Comparison of ENCODE assay signal across 1 cellular context in genomic region chr6:116404706-116405105, GRCh38.
TF ChIP-seq lines count a peak whose summit lies in the region.

No MANE protein-coding gene starts in this region.

TF ChIP-seq in IMR-90, 13 proteins besides CTCF, POLR2A, EP300 and RAD21:
- no peak for TF ChIP-seq SMC3 (IDR thresholded peaks at IDR 0.05; ENCODE audit: low read depth, low read length)
- TF ChIP-seq FOS (IDR thresholded peaks at IDR 0.05; ENCODE audit: low read depth, low read length): no peak
- TF ChIP-seq MAZ (IDR thresholded peaks at IDR 0.05; ENCODE audit: borderline replicate concordance, low read depth, low read length): no peak
- no peak for TF ChIP-seq CEBPB (IDR thresholded peaks at IDR 0.05; ENCODE audit: low read depth, low read length)
- TF ChIP-seq BHLHE40 (IDR thresholded peaks at IDR 0.05; ENCODE audit: low read depth, low read length): no peak
- no peak for TF ChIP-seq NFE2L2 (IDR thresholded peaks at IDR 0.05; ENCODE audit: low read depth, low read length)
- TF ChIP-seq, protein P1, sequence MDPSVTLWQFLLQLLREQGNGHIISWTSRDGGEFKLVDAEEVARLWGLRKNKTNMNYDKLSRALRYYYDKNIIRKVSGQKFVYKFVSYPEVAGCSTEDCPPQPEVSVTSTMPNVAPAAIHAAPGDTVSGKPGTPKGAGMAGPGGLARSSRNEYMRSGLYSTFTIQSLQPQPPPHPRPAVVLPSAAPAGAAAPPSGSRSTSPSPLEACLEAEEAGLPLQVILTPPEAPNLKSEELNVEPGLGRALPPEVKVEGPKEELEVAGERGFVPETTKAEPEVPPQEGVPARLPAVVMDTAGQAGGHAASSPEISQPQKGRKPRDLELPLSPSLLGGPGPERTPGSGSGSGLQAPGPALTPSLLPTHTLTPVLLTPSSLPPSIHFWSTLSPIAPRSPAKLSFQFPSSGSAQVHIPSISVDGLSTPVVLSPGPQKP (IDR thresholded peaks at IDR 0.05; ENCODE audit: borderline replicate concordance, low read depth, low read length): no peak
- TF ChIP-seq CHD1 (IDR thresholded peaks at IDR 0.05; ENCODE audit: low read depth, low read length): no peak
- TF ChIP-seq, protein P2, sequence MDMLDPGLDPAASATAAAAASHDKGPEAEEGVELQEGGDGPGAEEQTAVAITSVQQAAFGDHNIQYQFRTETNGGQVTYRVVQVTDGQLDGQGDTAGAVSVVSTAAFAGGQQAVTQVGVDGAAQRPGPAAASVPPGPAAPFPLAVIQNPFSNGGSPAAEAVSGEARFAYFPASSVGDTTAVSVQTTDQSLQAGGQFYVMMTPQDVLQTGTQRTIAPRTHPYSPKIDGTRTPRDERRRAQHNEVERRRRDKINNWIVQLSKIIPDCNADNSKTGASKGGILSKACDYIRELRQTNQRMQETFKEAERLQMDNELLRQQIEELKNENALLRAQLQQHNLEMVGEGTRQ (IDR thresholded peaks at IDR 0.05; ENCODE audit: low read depth, low read length): no peak
- TF ChIP-seq RCOR1 (IDR thresholded peaks at IDR 0.05; ENCODE audit: insufficient replicate concordance, low read length): no peak
- TF ChIP-seq RFX5 (IDR thresholded peaks at IDR 0.05; ENCODE audit: low read depth, low read length): no peak
